In the genomic region with DNA sequence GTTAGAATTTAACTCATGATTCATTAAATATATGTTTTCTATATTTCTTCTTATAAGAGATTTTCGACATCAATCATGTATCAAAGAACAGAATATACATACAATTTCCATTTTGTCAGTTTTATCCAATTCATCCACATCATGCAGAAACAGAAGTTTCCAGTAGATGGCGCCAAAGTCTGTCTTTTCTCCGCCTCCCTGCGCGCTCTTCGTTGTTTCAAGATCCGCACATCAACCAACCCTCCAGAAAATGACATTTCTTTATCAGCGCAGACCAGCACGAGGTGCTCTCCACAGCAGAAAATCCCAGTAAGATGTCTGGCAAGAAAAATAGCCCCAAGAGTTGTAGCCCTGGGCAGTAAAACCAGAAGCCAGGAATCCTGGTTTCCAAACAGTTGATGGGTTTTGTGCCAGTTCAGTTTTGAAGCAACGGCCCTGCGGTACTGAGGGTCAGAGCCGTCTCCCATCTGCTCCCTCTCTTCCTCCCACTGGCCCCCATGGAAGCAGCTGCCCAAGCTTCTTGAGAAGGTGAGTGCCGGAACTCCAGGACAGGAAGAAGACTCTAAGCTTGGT, we compare ENCODE assay signal across 8 cellular contexts. TPM values are rescaled to one million over a fixed set of nuclear protein-coding genes. Genes with fewer than 3 reads are reported as not detected.
A peak's percentile ranks its signal among the peaks of the same experiment; 100 is the strongest.
DNase-seq lines count a peak whose midpoint lies in the region; ATAC-seq and TF ChIP-seq lines count a peak whose summit lies in the region.

No MANE protein-coding gene starts in this region.

- H3K27ac ChIP-seq in PC-3 (ENCODE audit: low read length) (no peak overlapping the region), upper lobe of right lung (no peak overlapping the region)

- no peak overlapping the region for H3K4me2 ChIP-seq in PC-3 (ENCODE audit: low read length)

- no peaks in the 10 kb centered on the region for H3F3A ChIP-seq in PC-3 (ENCODE audit: low read length, unreplicated experiment)

- TF ChIP-seq CTCF in GM06990 (IDR thresholded peaks at IDR 0.05; ENCODE audit: insufficient read depth, low read length, poor library complexity, severe bottlenecking) (peak; percentile 71), PC-3 (conservative IDR thresholded peaks at IDR 0.05; ENCODE audit: low read depth, low read length) (peak; percentile 76), fibroblast of pulmonary artery (IDR thresholded peaks at IDR 0.05; ENCODE audit: low read length, missing control alignments) (peak; percentile 71), upper lobe of right lung (IDR thresholded peaks at IDR 0.05) (peak; percentile 91)

- BruUV-seq in PC-3 (replicated peaks; lab: Mats Ljungman, UMichigan): no TSS peak

- no peaks in the 10 kb centered on the region for H3K9me2 ChIP-seq in PC-3 (replicated peaks; ENCODE audit: low read length)

- intact Hi-C loops in PC-3 (cut with micrococcal nuclease) (no loop called here), upper lobe of right lung (cut with DNase I) (loop anchor here (10.0 kb wide), 1 partner anchor 391 kb away; no protein-coding TSS in a partner anchor)

- POLR2A ChIA-PET in PC-3 (lab: Charles Lee; ENCODE audit: unreplicated experiment): no interaction called here

- H3K4me1 ChIP-seq in PC-3 (ENCODE audit: insufficient read depth, low read length) (no peaks in the 10 kb centered on the region), upper lobe of right lung (no peaks in the 10 kb centered on the region)

- no peaks in the 10 kb centered on the region for H3K79me2 ChIP-seq in PC-3 (ENCODE audit: low read length)

- DNase-seq in GM06990 (ENCODE audit: extremely low read depth, insufficient read length) (no peak), HT1080 (ENCODE audit: low read depth) (peak; percentile 59), PC-3 (peak; percentile 63), activated T-helper 1 cell treated with Interleukin-2 at 50 U/mL for 16 hours (ENCODE audit: low read depth) (peak; percentile 16), fibroblast of pulmonary artery (ENCODE audit: low read depth) (peak; percentile 75), occipital lobe (lab: John Stamatoyannopoulos, UW) (peak; percentile 27), upper lobe of right lung (no peak)

- H3K9me3 ChIP-seq in PC-3 (ENCODE audit: low read length) (no peaks in the 10 kb centered on the region), upper lobe of right lung (no peaks in the 10 kb centered on the region)

- no peak overlapping the region for H3K4me3 ChIP-seq in GM06990 (replicated peaks; ENCODE audit: low read depth, low read length)
- no peak overlapping the region for H3K4me3 ChIP-seq in PC-3 (ENCODE audit: low read length)
- H3K4me3 ChIP-seq in fibroblast of pulmonary artery (replicated peaks; ENCODE audit: low read depth, low read length): no peak overlapping the region
- no peak overlapping the region for H3K4me3 ChIP-seq in upper lobe of right lung

- no peaks in the 10 kb centered on the region for H4K20me1 ChIP-seq in PC-3 (ENCODE audit: low read length)

- CTCF ChIA-PET in PC-3 (lab: Charles Lee): no interaction called here

- ATAC-seq in PC-3 (peak; percentile 51; the same call in 1 of the 2 replicates), upper lobe of right lung (peak; percentile 78), HG02642 (IDR thresholded peaks at IDR 0.05; ENCODE audit: poor library complexity, unreplicated experiment) (no peak)

- H2AFZ ChIP-seq in PC-3 (ENCODE audit: low read length): peak overlapping the region; percentile 60; the same call in 1 of the 2 replicates

- no peak overlapping the region for H3K9ac ChIP-seq in PC-3 (ENCODE audit: low read length)

- H3K27me3 ChIP-seq in GM06990 (replicated peaks; ENCODE audit: control insufficient read depth, insufficient read depth, low read length) (no peaks in the 10 kb centered on the region), PC-3 (ENCODE audit: low read length) (no peaks in the 10 kb centered on the region), upper lobe of right lung (no peaks in the 10 kb centered on the region)

- H3K36me3 ChIP-seq in GM06990 (ENCODE audit: control insufficient read depth, insufficient read depth, low read length): no peaks in the 10 kb centered on the region
- H3K36me3 ChIP-seq in PC-3 (ENCODE audit: low read depth, low read length): no peaks in the 10 kb centered on the region
- H3K36me3 ChIP-seq in upper lobe of right lung: no peaks in the 10 kb centered on the region

RNA-seq across cellular contexts. Expression of gene GPR137B, which starts 38.6 kb away (rescaled TPM):
- total RNA-seq in HT1080 (2014; rRNA removed; shearing (Covaris generic)): 6.1 and 6.4 TPM in 2 replicates
- 11.6 and 15.8 TPM in 2 replicates for polyA plus RNA-seq in HT1080 (2015; cell fraction: cytosol; rRNA removed)
- polyA plus RNA-seq in HT1080 (2015; cell fraction: nucleus; rRNA removed): 7.8 and 9.3 TPM in 2 replicates
- total RNA-seq in PC-3 (2014; rRNA removed) (0.69 and 2.3 TPM in 2 replicates), occipital lobe (52.4 TPM), upper lobe of right lung (26.5 TPM)

RNA-seq across cellular contexts. Expression of gene NID1, which starts 38.8 kb away (rescaled TPM):
- total RNA-seq in HT1080 (2014; rRNA removed; shearing (Covaris generic)): 15.7 and 17.5 TPM in 2 replicates
- polyA plus RNA-seq in HT1080 (2015; cell fraction: cytosol; rRNA removed): 23.6 and 31.8 TPM in 2 replicates
- 118 and 137 TPM in 2 replicates for polyA plus RNA-seq in HT1080 (2015; cell fraction: nucleus; rRNA removed)
- total RNA-seq in PC-3 (2014; rRNA removed): 11.1 and 13.1 TPM in 2 replicates
- 17.6 TPM for total RNA-seq in occipital lobe
- total RNA-seq in upper lobe of right lung: 60.5 TPM

Comparison
In these comparisons a context has a peak if more than half of its experiments do, and no peak if none do; other contexts are left out.
1. DNase-seq: peak in HT1080 (single experiment), PC-3 (single experiment), activated T-helper 1 cell treated with Interleukin-2 at 50 U/mL for 16 hours (single experiment), fibroblast of pulmonary artery (single experiment) and occipital lobe (single experiment); none in GM06990 (single experiment) and upper lobe of right lung (single experiment).
2. Peak in every context shown above with its lines, with median percentiles within 50 percentile points of each other: CTCF ChIP-seq.